Comparison of ENCODE assay signal across 8 cellular contexts in the genomic region with DNA sequence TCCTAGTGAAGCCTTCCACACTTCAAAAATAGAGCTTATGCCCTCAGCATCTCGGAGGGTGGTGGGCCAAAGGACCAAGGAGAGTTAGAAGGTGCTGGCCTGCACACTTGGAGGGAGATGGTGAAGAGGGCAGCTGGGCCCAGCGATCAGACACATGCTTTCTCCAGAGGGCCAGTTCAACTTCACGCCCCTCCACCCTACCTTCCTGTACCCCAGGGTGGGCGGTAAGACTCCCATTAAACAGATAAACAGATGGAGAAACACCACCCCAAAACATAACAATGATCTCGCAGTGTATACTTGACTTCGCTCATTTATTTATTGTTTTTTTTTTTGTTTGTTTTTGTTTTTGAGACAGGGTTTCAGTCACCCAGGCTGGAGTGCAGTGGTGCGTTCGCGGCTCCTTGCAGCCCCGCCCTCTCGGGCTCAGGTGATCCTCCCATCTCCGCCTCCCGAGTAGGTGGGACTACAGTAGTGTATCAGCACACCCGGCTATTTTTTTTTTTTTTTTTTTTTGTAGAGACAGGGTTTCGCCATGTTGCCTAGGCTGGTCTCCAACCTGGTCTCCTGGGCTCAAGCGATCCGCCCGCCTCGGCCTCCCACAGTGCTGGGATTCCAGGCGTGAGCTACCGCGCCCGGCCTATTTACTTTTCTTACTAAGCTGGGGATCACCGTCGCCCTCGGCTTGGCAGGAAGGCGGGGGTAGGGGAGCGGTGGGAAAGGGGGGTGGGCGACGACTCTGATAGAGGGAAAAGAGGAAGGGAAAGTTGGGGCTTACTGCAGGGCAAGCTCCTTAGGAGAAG. TPM values are rescaled to one million over a fixed set of nuclear protein-coding genes. Genes with fewer than 3 reads are reported as not detected.
DNase-seq lines count a peak whose midpoint lies in the region; ATAC-seq and TF ChIP-seq lines count a peak whose summit lies in the region.

No MANE protein-coding gene starts in this region.

- intact Hi-C loops in OCI-LY7 (cut with micrococcal nuclease; ENCODE audit: unreplicated experiment), result loop anchor here (1.0 to 5.0 kb wide), 5 partner anchors 12 to 198 kb away; a partner anchor contains a TSS

- peak overlapping the region; percentile 60 for H3K27ac ChIP-seq in HUES48 (ENCODE audit: low read depth, low read length)
- H3K27ac ChIP-seq in OCI-LY7 (ENCODE audit: low read depth, low read length, poor library complexity, severe bottlenecking), result peak overlapping the region; percentile 83

- H3K4me1 ChIP-seq in HUES48 (ENCODE audit: control insufficient read depth, insufficient read depth, low read length), result peaks cover 32% of the 10 kb centered on the region
- H3K4me1 ChIP-seq in OCI-LY7 (ENCODE audit: insufficient read depth, low read length, poor library complexity, severe bottlenecking), result peaks cover 33% of the 10 kb centered on the region
- H3K4me1 ChIP-seq in neuron (ENCODE audit: insufficient read depth, low read length), result peaks cover 15% of the 10 kb centered on the region

- H3K79me2 ChIP-seq in OCI-LY7 (ENCODE audit: insufficient read depth, low read depth, low read length), result peaks cover 13% of the 10 kb centered on the region

- DNase-seq in Ammon's horn (ENCODE audit: low spot score) (peak; percentile 63), OCI-LY7 (ENCODE audit: low spot score) (peak; percentile 91), fibroblast of gingiva (ENCODE audit: low read depth) (peak; percentile 47), superior temporal gyrus (ENCODE audit: extremely low spot score) (peak; percentile 42)
- peak; percentile 87 to 90 for DNase-seq in activated T-cell treated with anti-CD3 and anti-CD28 coated beads, Interleukin-2, amount 50 U/mL, for 48 hours

- peak overlapping the region; percentile 75 for H3K4me2 ChIP-seq in OCI-LY7 (ENCODE audit: low read length)

- BruUV-seq in OCI-LY7 (replicated peaks; lab: Mats Ljungman, UMichigan), result TSS peak; percentile 84

- POLR2A ChIA-PET in OCI-LY7 (lab: Charles Lee), result interaction anchor here (0.7 to 4.3 kb wide), 14 partner anchors 8 to 717 kb away, joined by 3 to 49 read pairs (median 4); no protein-coding TSS in a partner anchor

- CTCF ChIA-PET in OCI-LY7 (lab: Charles Lee; ENCODE audit: unreplicated experiment), result interaction anchor here (0.7 to 0.8 kb wide), 3 partner anchors 14 to 106 kb away, joined by 3 to 4 read pairs (median 4); no protein-coding TSS in a partner anchor

- TF ChIP-seq CTCF in OCI-LY7 (conservative IDR thresholded peaks at IDR 0.05; ENCODE audit: low read length), result no peak

- no peaks in the 10 kb centered on the region for H3K9me2 ChIP-seq in OCI-LY7 (ENCODE audit: insufficient read depth, low read length)

- peak overlapping the region; percentile 95 for H2AFZ ChIP-seq in OCI-LY7 (ENCODE audit: low read length)
- peak overlapping the region; percentile 29 for H2AFZ ChIP-seq in neuron (ENCODE audit: low read depth, low read length)

- peak; percentile 41 for ATAC-seq in GM19328 (IDR thresholded peaks at IDR 0.05; ENCODE audit: unreplicated experiment)

- H3K27me3 ChIP-seq in HUES48 (ENCODE audit: control insufficient read depth, insufficient read depth, low read length) (no peaks in the 10 kb centered on the region), neuron (ENCODE audit: insufficient read depth, low read length) (no peaks in the 10 kb centered on the region)

- peaks cover 10% of the 10 kb centered on the region for H3K36me3 ChIP-seq in HUES48 (ENCODE audit: control insufficient read depth, insufficient read depth, low read length)
- H3K36me3 ChIP-seq in OCI-LY7 (ENCODE audit: insufficient read depth, low read length), result peaks cover 30% of the 10 kb centered on the region
- H3K36me3 ChIP-seq in neuron (ENCODE audit: insufficient read depth, low read length), result no peaks in the 10 kb centered on the region

- H4K20me1 ChIP-seq in OCI-LY7 (ENCODE audit: insufficient read depth, low read length), result no peaks in the 10 kb centered on the region

- H3K9me3 ChIP-seq in HUES48 (ENCODE audit: control insufficient read depth, insufficient read depth, low read length) (no peaks in the 10 kb centered on the region), OCI-LY7 (ENCODE audit: low read length) (no peaks in the 10 kb centered on the region), neuron (ENCODE audit: low read length) (no peaks in the 10 kb centered on the region)

- H3K9ac ChIP-seq in HUES48 (ENCODE audit: low read depth, low read length), result peak overlapping the region; percentile 65

- H3K4me3 ChIP-seq in HUES48 (ENCODE audit: low read depth, low read length) (peak overlapping the region; percentile 88), OCI-LY7 (ENCODE audit: low read depth, low read length, poor library complexity, severe bottlenecking) (peak overlapping the region; percentile 96), neuron (ENCODE audit: low read length) (peak overlapping the region; percentile 62)

RNA-seq across cellular contexts. Expression of a gene that starts 1.8 kb away (rescaled TPM):
- 0.67 and 3.3 TPM in 2 replicates for total RNA-seq in OCI-LY7 (2014; rRNA removed; shearing (Covaris generic))
- 0.50 and 0.67 TPM in 2 replicates for total RNA-seq in OCI-LY7 (2022)

RNA-seq across cellular contexts. Expression of a gene that starts 17.1 kb away (rescaled TPM):
- total RNA-seq in OCI-LY7 (2014; rRNA removed; shearing (Covaris generic)), result 48.9 and 61.0 TPM in 2 replicates
- total RNA-seq in OCI-LY7 (2022), result 71.6 and 73.3 TPM in 2 replicates

RNA-seq across cellular contexts. Expression of a gene that starts 28.9 kb away (rescaled TPM):
- 13.3 and 20.9 TPM in 2 replicates for total RNA-seq in OCI-LY7 (2014; rRNA removed; shearing (Covaris generic))
- total RNA-seq in OCI-LY7 (2022), result 13.4 and 18.2 TPM in 2 replicates

RNA-seq across cellular contexts. Expression of a gene that starts 30.9 kb away (rescaled TPM):
- 2.0 and 2.2 TPM in 2 replicates for total RNA-seq in OCI-LY7 (2014; rRNA removed; shearing (Covaris generic))
- total RNA-seq in OCI-LY7 (2022), result 10.2 and 10.9 TPM in 2 replicates

RNA-seq across cellular contexts. Expression of a gene that starts 53.0 kb away (rescaled TPM):
- 51.2 and 55.5 TPM in 2 replicates for total RNA-seq in OCI-LY7 (2014; rRNA removed; shearing (Covaris generic))
- 68.3 and 72.8 TPM in 2 replicates for total RNA-seq in OCI-LY7 (2022)

Comparison
In these comparisons a context has a peak if more than half of its experiments do, and no peak if none do; other contexts are left out.
1. Peak in every context shown above with its lines: DNase-seq, ATAC-seq, H3K4me3 ChIP-seq and H3K27ac ChIP-seq.